In genomic region chr5:137696481-137696880, GRCh38 we compare ENCODE assay signal across 11 cellular contexts. TPM values are rescaled to one million over a fixed set of nuclear protein-coding genes. Genes with fewer than 3 reads are reported as not detected.
DNase-seq lines count a peak whose midpoint lies in the region; ATAC-seq and TF ChIP-seq lines count a peak whose summit lies in the region.
"Had no signal": no experiment of that assay in that cellular context is flagged by ENCODE, and none has a peak within 500 bp of the region (broad histone marks: within the 10 kb centered on the region; RNA-seq: fewer than 3 reads in every experiment).

No MANE protein-coding gene starts in this region.

- ATAC-seq in activated T-cell treated with anti-CD3 and anti-CD28 coated beads, Interleukin-2, amount 50 U/mL, for 72 hours (replicated peaks in 1 of 2) = peak; percentile 98 to 100
- ATAC-seq in stimulated activated effector memory CD8-positive, alpha-beta T cell treated with anti-CD3 and anti-CD28 coated beads, Interleukin-12 subunit alpha, Interleukin-12 subunit beta, amount 100 ng/mL, for 72 hours = peak; percentile 97
- no peak for ATAC-seq in GM18502 (IDR thresholded peaks at IDR 0.05; ENCODE audit: poor library complexity, unreplicated experiment)

- H3K4me3 Mint-ChIP-seq in activated T-cell treated with anti-CD3 and anti-CD28 coated beads, Interleukin-2, amount 50 U/mL, for 72 hours = peak overlapping the region; percentile 75 to 76
- H3K4me3 Mint-ChIP-seq in stimulated activated effector memory CD8-positive, alpha-beta T cell treated with anti-CD3 and anti-CD28 coated beads, Interleukin-12 subunit alpha, Interleukin-12 subunit beta, amount 100 ng/mL, for 72 hours = peak overlapping the region; percentile 54

- no peaks in the 10 kb centered on the region for H3K9me3 ChIP-seq in esophagus muscularis mucosa

- H3K4me3 ChIP-seq in esophagus muscularis mucosa = no peak overlapping the region

- peaks cover 0 to 36% (median 9%) of the 10 kb centered on the region in 4 donors for H3K36me3 ChIP-seq in esophagus muscularis mucosa

- intact Hi-C loops in esophagus muscularis mucosa (cut with DNase I) = no loop called here

- peaks cover 0 to 35% (median 6%) of the 10 kb centered on the region in 4 donors for H3K4me1 ChIP-seq in esophagus muscularis mucosa

- TF ChIP-seq CTCF in esophagus muscularis mucosa (IDR thresholded peaks at IDR 0.05) = no peak

- no peak overlapping the region for H3K27ac ChIP-seq in esophagus muscularis mucosa (replicated peaks in 1 of 4)
- H3K27ac ChIP-seq: epithelial cell of prostate had no signal

- no peaks in the 10 kb centered on the region for H3K27me3 ChIP-seq in esophagus muscularis mucosa

- peak overlapping the region; percentile 79 for H3K27ac Mint-ChIP-seq in activated T-cell treated with anti-CD3 and anti-CD28 coated beads, Interleukin-2, amount 50 U/mL, for 72 hours
- H3K27ac Mint-ChIP-seq in stimulated activated effector memory CD8-positive, alpha-beta T cell treated with anti-CD3 and anti-CD28 coated beads, Interleukin-12 subunit alpha, Interleukin-12 subunit beta, amount 100 ng/mL, for 72 hours = peak overlapping the region; percentile 84

- H3K36me3 Mint-ChIP-seq in activated T-cell treated with anti-CD3 and anti-CD28 coated beads, Interleukin-2, amount 50 U/mL, for 72 hours (ENCODE audit: insufficient read depth in 2 of 2) = peaks cover 0 to 5% of the 10 kb centered on the region in 2 donors
- no peaks in the 10 kb centered on the region for H3K36me3 Mint-ChIP-seq in stimulated activated effector memory CD8-positive, alpha-beta T cell treated with anti-CD3 and anti-CD28 coated beads, Interleukin-12 subunit alpha, Interleukin-12 subunit beta, amount 100 ng/mL, for 72 hours

- TF ChIP-seq EP300 in esophagus muscularis mucosa (IDR thresholded peaks at IDR 0.05) = no peak

- H3K27me3 Mint-ChIP-seq in activated T-cell treated with anti-CD3 and anti-CD28 coated beads, Interleukin-2, amount 50 U/mL, for 72 hours (ENCODE audit: low read depth) = no peaks in the 10 kb centered on the region

- peaks cover 41% of the 10 kb centered on the region for H3K4me1 Mint-ChIP-seq in activated T-cell treated with anti-CD3 and anti-CD28 coated beads, Interleukin-2, amount 50 U/mL, for 72 hours (ENCODE audit: low read depth)
- H3K4me1 Mint-ChIP-seq in stimulated activated effector memory CD8-positive, alpha-beta T cell treated with anti-CD3 and anti-CD28 coated beads, Interleukin-12 subunit alpha, Interleukin-12 subunit beta, amount 100 ng/mL, for 72 hours = peaks cover 23% of the 10 kb centered on the region

- DNase-seq in activated T-cell treated with anti-CD3 and anti-CD28 coated beads for 24 hours (ENCODE audit: low read depth) = peak; percentile 57
- no peak for DNase-seq in activated T-cell treated with anti-CD3 and anti-CD28 coated beads, Interleukin-2, amount 50 U/mL, for 1 hour
- peak; percentile 56 to 68 for DNase-seq in activated T-cell treated with anti-CD3 and anti-CD28 coated beads, Interleukin-2, amount 50 U/mL, for 72 hours
- DNase-seq in hepatic stellate cell (ENCODE audit: low spot score) = peak; percentile 29
- DNase-seq in stimulated activated effector memory CD8-positive, alpha-beta T cell treated with anti-CD3 and anti-CD28 coated beads, Interleukin-12 subunit alpha, Interleukin-12 subunit beta, amount 100 ng/mL, for 72 hours (ENCODE audit: low spot score in 2 of 2) = no peak
- DNase-seq in AG08396 (ENCODE audit: low spot score) = no peak
- no peak for DNase-seq in esophagus muscularis mucosa (ENCODE audit: extremely low spot score)
- DNase-seq: NCI-H1092 treated with DMSO at 0.1 percent for 48 hours, occipital lobe had no signal

- H3K9me3 Mint-ChIP-seq in activated T-cell treated with anti-CD3 and anti-CD28 coated beads, Interleukin-2, amount 50 U/mL, for 72 hours = peaks cover 0 to 5% of the 10 kb centered on the region in 2 donors
- no peaks in the 10 kb centered on the region for H3K9me3 Mint-ChIP-seq in stimulated activated effector memory CD8-positive, alpha-beta T cell treated with anti-CD3 and anti-CD28 coated beads, Interleukin-12 subunit alpha, Interleukin-12 subunit beta, amount 100 ng/mL, for 72 hours

- whole genome bisulfite sequencing in esophagus muscularis mucosa = 0% methylated on average over 1 of the region's 1 CpG

- TF ChIP-seq POLR2A in esophagus muscularis mucosa (IDR thresholded peaks at IDR 0.05; ENCODE audit: low read depth) = no peak

RNA-seq across cellular contexts. Expression of gene KLHL3, which starts 39.4 kb away (rescaled TPM):
- total RNA-seq in activated T-cell treated with anti-CD3 and anti-CD28 coated beads, Interleukin-2, amount 50 U/mL, for 72 hours = 1 to 10 TPM; 8.3 to 9.7 TPM
- total RNA-seq in esophagus muscularis mucosa = 1 to 10 TPM; 3.0 to 7.8 (median 5.6) TPM

RNA-seq across cellular contexts. Expression of gene HNRNPA0, which starts 57.7 kb away (rescaled TPM):
- 10 to 100 TPM; 36.3 to 38.2 TPM for total RNA-seq in activated T-cell treated with anti-CD3 and anti-CD28 coated beads, Interleukin-2, amount 50 U/mL, for 72 hours
- 10 to 100 TPM; 12.9 to 15.2 (median 14.7) TPM for total RNA-seq in esophagus muscularis mucosa

Comparison
In these comparisons a context has a peak if more than half of its experiments do, and no peak if none do; other contexts are left out.
1. DNase-seq: peak in activated T-cell treated with anti-CD3 and anti-CD28 coated beads for 24 hours (single experiment), activated T-cell treated with anti-CD3 and anti-CD28 coated beads, Interleukin-2, amount 50 U/mL, for 72 hours (2 of 2) and hepatic stellate cell (single experiment); none in activated T-cell treated with anti-CD3 and anti-CD28 coated beads, Interleukin-2, amount 50 U/mL, for 1 hour (single experiment), stimulated activated effector memory CD8-positive, alpha-beta T cell treated with anti-CD3 and anti-CD28 coated beads, Interleukin-12 subunit alpha, Interleukin-12 subunit beta, amount 100 ng/mL, for 72 hours (0 of 2), AG08396 (single experiment) and esophagus muscularis mucosa (single experiment).